Comparison of ENCODE assay signal across 7 cellular contexts in the genomic region with DNA sequence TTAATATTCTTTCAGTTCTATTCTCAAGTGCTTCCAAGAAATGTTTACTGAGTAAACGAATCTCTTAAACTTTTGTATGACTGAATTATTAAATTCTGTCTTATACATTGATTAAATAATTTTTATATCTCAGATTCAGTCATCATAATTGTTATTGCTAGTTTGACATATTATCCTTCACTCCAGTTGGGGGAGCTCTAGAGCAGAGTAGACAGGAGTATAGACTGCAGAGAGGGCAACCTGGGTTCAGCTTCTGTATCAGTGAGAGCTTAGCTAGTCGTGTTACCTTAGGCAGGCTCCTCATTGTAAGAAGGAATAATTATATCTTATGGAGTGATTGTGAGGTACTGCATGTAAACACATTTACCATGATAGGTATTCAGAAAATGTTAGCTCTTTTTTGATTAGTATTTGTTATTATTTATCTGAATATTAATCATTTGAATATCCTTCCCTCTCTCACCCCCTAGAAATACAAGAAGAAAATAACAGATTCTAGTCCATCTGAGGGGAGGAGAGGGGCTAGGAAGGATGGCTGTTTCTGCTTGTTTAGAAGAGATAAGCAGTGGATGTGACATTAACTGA. TPM values are rescaled to one million over a fixed set of nuclear protein-coding genes. Genes with fewer than 3 reads are reported as not detected.
A peak's percentile ranks its signal among the peaks of the same experiment; 100 is the strongest.
DNase-seq lines count a peak whose midpoint lies in the region; ATAC-seq and TF ChIP-seq lines count a peak whose summit lies in the region.

No MANE protein-coding gene starts in this region.

- ATAC-seq in GM18907 (IDR thresholded peaks at IDR 0.05; ENCODE audit: unreplicated experiment), result peak; percentile 89
- ATAC-seq in HG03060 (IDR thresholded peaks at IDR 0.05; ENCODE audit: low read depth, unreplicated experiment), result peak; percentile 77

- no peak overlapping the region for H3K27ac ChIP-seq in adrenal gland
- H3K27ac ChIP-seq in tibial nerve, result no peak overlapping the region

- TF ChIP-seq POLR2A in adrenal gland (IDR thresholded peaks at IDR 0.05), result no peak
- no peak for TF ChIP-seq POLR2A in tibial nerve (IDR thresholded peaks at IDR 0.05)

- H3K36me3 ChIP-seq in adrenal gland (replicated peaks in 1 of 2) (no peaks in the 10 kb centered on the region), tibial nerve (peaks cover 0 to 16% (median 0%) of the 10 kb centered on the region in 3 donors)

- H3K27me3 ChIP-seq in adrenal gland (no peaks in the 10 kb centered on the region), tibial nerve (no peaks in the 10 kb centered on the region)

- TF ChIP-seq EP300 in tibial nerve (IDR thresholded peaks at IDR 0.05), result no peak

- TF ChIP-seq CTCF in adrenal gland (IDR thresholded peaks at IDR 0.05) (peak; percentile 14 to 61 (median 51)), tibial nerve (IDR thresholded peaks at IDR 0.05) (peak in 4 of 5 experiments; percentile 11 to 50 (median 37))

- H3K4me1 ChIP-seq in adrenal gland (replicated peaks in 1 of 2) (peaks cover 0 to 4% of the 10 kb centered on the region in 2 donors), tibial nerve (no peaks in the 10 kb centered on the region)

- no peaks in the 10 kb centered on the region for H3K9me3 ChIP-seq in adrenal gland (replicated peaks in 1 of 3)
- H3K9me3 ChIP-seq in tibial nerve, result no peaks in the 10 kb centered on the region

- intact Hi-C loops in adrenal gland (cut with DNase I), result no loop called here

- DNase-seq in DMS53 (lab: John Stamatoyannopoulos, UW) (peak; percentile 57), NCI-H69 (lab: John Stamatoyannopoulos, UW) (peak; percentile 67), adrenal gland (peak in 6 of 7 donors; percentile 15 to 36 (median 22)), iris pigment epithelial cell (ENCODE audit: low read depth) (peak; percentile 62), tibial nerve (ENCODE audit: low spot score in 2 of 2) (peak in 1 of 2 donors; percentile 30)

- 24 to 33% (median 29%) methylated on average over 2 of the region's 2 CpGs for WGBS in adrenal gland, 4 donors
- 31 to 38% methylated on average over 2 of the region's 2 CpGs for WGBS in tibial nerve, 2 donors

- H3K4me3 ChIP-seq in adrenal gland (no peak overlapping the region), tibial nerve (no peak overlapping the region)

RNA-seq across cellular contexts. Expression of gene ZCWPW2, which starts 31.0 kb away (rescaled TPM):
- total RNA-seq in adrenal gland, result 1 to 10 TPM in 6 of 8 donors, under 1 TPM in 2; 0.55 to 2.1 (median 1.2) TPM
- 1 to 10 TPM; 1.2 to 1.4 (median 1.4) TPM for polyA plus RNA-seq in adrenal gland
- total RNA-seq in tibial nerve, result 1 to 10 TPM in 1 of 4 donors, under 1 TPM in 3; 0.39 to 2.7 (median 0.89) TPM

RNA-seq across cellular contexts. Expression of gene AZI2, which starts 31.1 kb away (rescaled TPM):
- total RNA-seq in adrenal gland, result 10 to 100 TPM; 25.4 to 94.3 (median 60.9) TPM
- polyA plus RNA-seq in adrenal gland, result 100 to 1,000 TPM in 1 of 3 donors, 10 to 100 TPM in 2; 27.0 to 124 (median 29.8) TPM
- 100 to 1,000 TPM in 1 of 4 donors, 10 to 100 TPM in 3; 75.9 to 130 (median 88.2) TPM for total RNA-seq in tibial nerve
